In genomic region chr17:65279456-65279855, GRCh38 we compare ENCODE assay signal across 27 cellular contexts.
"Had no signal": no experiment of that assay in that cellular context is flagged by ENCODE, and none has a peak within 500 bp of the region (broad histone marks: within the 10 kb centered on the region; RNA-seq: fewer than 3 reads in every experiment).

No MANE protein-coding gene starts in this region.

- FAIRE-seq: astrocyte, bronchial epithelial cell, colon, frontal cortex had no signal

- ATAC-seq: activated CD4-positive, CD25-positive, alpha-beta regulatory T cell treated with anti-CD3 and anti-CD28 coated beads, Interleukin-2, amount 50 U/mL, for 24 hours; activated CD8-positive, alpha-beta T cell treated with anti-CD3 and anti-CD28 coated beads for 36 hours; activated T-cell treated with anti-CD3 and anti-CD28 coated beads, Interleukin-2, amount 50 U/mL, for 4 hours; activated T-helper 17 cell treated with anti-CD3 and anti-CD28 coated beads, Interleukin-2, amount 50 U/mL, for 72 hours; esophagus mucosa; T-helper 17 cell had no signal

- DNase-seq: activated B cell treated with CpG ODN at 0.5 μM for 24 hours; activated CD4-positive, alpha-beta T cell treated with anti-CD3 and anti-CD28 coated beads for 48 hours; activated CD4-positive, alpha-beta T cell treated with anti-CD3 and anti-CD28 coated beads, Interleukin-2, amount 50 U/mL, for 1 hour; activated CD4-positive, alpha-beta T cell treated with anti-CD3 and anti-CD28 coated beads, Interleukin-2, amount 50 U/mL, for 48 hours; activated CD8-positive, alpha-beta memory T cell treated with anti-CD3 and anti-CD28 coated beads for 24 hours; activated CD8-positive, alpha-beta T cell treated with anti-CD3 and anti-CD28 coated beads for 36 hours; activated effector memory CD4-positive, alpha-beta T cell treated with Interleukin-2 at 50 U/mL for 16 hours; activated gamma-delta T cell treated with Interleukin-2 at 50 U/mL for 16 hours; activated naive CD4-positive, alpha-beta T cell treated with anti-CD3 and anti-CD28 coated beads, Interleukin-2, amount 50 U/mL, for 16 hours; activated naive CD4-positive, alpha-beta T cell treated with Interleukin-2 at 50 U/mL for 16 hours; activated T-cell treated with anti-CD3 and anti-CD28 coated beads, Interleukin-2, amount 50 U/mL, for 4 hours; amniotic stem cell; anterior cingulate cortex; brain microvascular endothelial cell; effector CD8-positive, alpha-beta T cell; foreskin fibroblast; T-helper 1 cell; T-helper 17 cell; T1000; WERI-Rb-1 had no signal
